22 cellular contexts compared by ENCODE assay signal in the genomic region with DNA sequence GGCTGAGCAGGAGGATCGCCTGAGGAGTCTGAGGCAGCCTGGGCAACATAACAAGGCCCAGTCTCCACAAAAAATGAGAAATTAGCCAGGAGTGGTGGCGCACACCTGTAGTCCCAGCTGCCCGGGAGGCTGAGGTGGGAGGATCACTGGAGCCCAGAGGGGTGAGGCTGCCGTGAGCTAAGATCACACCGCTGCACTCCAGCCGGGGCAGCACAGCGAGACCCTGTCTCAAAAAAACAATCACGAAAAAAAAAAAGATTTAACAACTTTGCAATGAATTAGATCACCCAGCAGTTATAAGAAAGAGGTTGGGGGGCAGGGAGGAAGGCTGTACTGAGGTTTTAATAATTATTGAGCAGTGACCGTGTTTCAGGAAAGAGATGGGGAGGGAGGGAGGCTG.
"Had no signal": no experiment of that assay in that cellular context is flagged by ENCODE, and none has a peak within 500 bp of the region (broad histone marks: within the 10 kb centered on the region; RNA-seq: fewer than 3 reads in every experiment).

No MANE protein-coding gene starts in this region.

- H3K27me3 ChIP-seq: hepatocyte, pancreas, sigmoid colon, thyroid gland had no signal

- H3K4me3 ChIP-seq: hepatocyte, pancreas, sigmoid colon, thyroid gland had no signal

- ATAC-seq: activated naive CD8-positive, alpha-beta T cell treated with anti-CD3 and anti-CD28 coated beads, Interleukin-2, amount 50 U/mL, for 24 hours; left lobe of liver; stimulated activated memory B cell treated with anti-CD40 and anti-IgM and Interleukin-4, amounts not matched to agents 10 μg/mL and 1 μg/mL and 100 μg/mL, for 72 hours had no signal

- H3K4me3 Mint-ChIP-seq: activated naive CD4-positive, alpha-beta T cell treated with anti-CD3 and anti-CD28 coated beads, Interleukin-2, amount 10 ng/mL, durations not matched to agents 7 days and 5 days; activated naive CD8-positive, alpha-beta T cell treated with anti-CD3 and anti-CD28 coated beads, Interleukin-2, amount 50 U/mL, for 24 hours; central memory CD8-positive, alpha-beta T cell; naive B cell; stimulated activated memory B cell treated with anti-CD40 and anti-IgM and Interleukin-4, amounts not matched to agents 10 μg/mL and 1 μg/mL and 100 μg/mL, for 72 hours had no signal

- H3K27me3 Mint-ChIP-seq: activated naive CD8-positive, alpha-beta T cell treated with anti-CD3 and anti-CD28 coated beads, Interleukin-2, amount 50 U/mL, for 24 hours; central memory CD8-positive, alpha-beta T cell had no signal

- H3K36me3 ChIP-seq: brain microvascular endothelial cell, sigmoid colon, thyroid gland had no signal

- H3K27ac Mint-ChIP-seq: activated naive CD4-positive, alpha-beta T cell treated with anti-CD3 and anti-CD28 coated beads, Interleukin-2, amount 10 ng/mL, durations not matched to agents 7 days and 5 days; activated naive CD8-positive, alpha-beta T cell treated with anti-CD3 and anti-CD28 coated beads, Interleukin-2, amount 50 U/mL, for 24 hours; naive B cell; stimulated activated memory B cell treated with anti-CD40 and anti-IgM and Interleukin-4, amounts not matched to agents 10 μg/mL and 1 μg/mL and 100 μg/mL, for 72 hours had no signal

- DNase-seq: activated CD4-positive, alpha-beta T cell treated with anti-CD3 and anti-CD28 coated beads for 1 hour; activated CD8-positive, alpha-beta memory T cell treated with anti-CD3 and anti-CD28 coated beads for 24 hours; activated CD8-positive, alpha-beta memory T cell treated with anti-CD3 and anti-CD28 coated beads, Interleukin-2, amount 50 U/mL, for 48 hours; activated effector memory CD4-positive, alpha-beta T cell treated with Interleukin-2 at 50 U/mL for 16 hours; activated naive CD4-positive, alpha-beta T cell treated with anti-CD3 and anti-CD28 coated beads, Interleukin-2, amount 10 ng/mL, durations not matched to agents 7 days and 5 days; activated naive CD8-positive, alpha-beta T cell treated with anti-CD3 and anti-CD28 coated beads, Interleukin-2, amount 50 U/mL, for 24 hours; activated T-cell treated with anti-CD3 and anti-CD28 coated beads, Interleukin-2, amount 50 U/mL, for 48 hours; anterior cingulate cortex; brain microvascular endothelial cell; cortex of kidney; effector CD4-positive, alpha-beta T cell; naive B cell; sigmoid colon; stimulated activated CD4-positive, alpha-beta T cell treated with anti-CD3 and anti-CD28 coated beads, Interleukin-4, amount 100 ng/mL, for 4 hours; T-helper 2 cell; thyroid gland had no signal

- H3K27ac ChIP-seq: brain microvascular endothelial cell, pancreas, VCaP had no signal

- H3K9me3 ChIP-seq: pancreas, sigmoid colon, thyroid gland had no signal

- H3K4me1 ChIP-seq: thyroid gland had no signal

- H3K36me3 Mint-ChIP-seq: activated naive CD4-positive, alpha-beta T cell treated with anti-CD3 and anti-CD28 coated beads, Interleukin-2, amount 10 ng/mL, durations not matched to agents 7 days and 5 days; naive B cell; stimulated activated memory B cell treated with anti-CD40 and anti-IgM and Interleukin-4, amounts not matched to agents 10 μg/mL and 1 μg/mL and 100 μg/mL, for 72 hours had no signal

- H3K9me3 Mint-ChIP-seq: activated naive CD4-positive, alpha-beta T cell treated with anti-CD3 and anti-CD28 coated beads, Interleukin-2, amount 10 ng/mL, durations not matched to agents 7 days and 5 days; activated naive CD8-positive, alpha-beta T cell treated with anti-CD3 and anti-CD28 coated beads, Interleukin-2, amount 50 U/mL, for 24 hours; central memory CD8-positive, alpha-beta T cell; naive B cell; stimulated activated memory B cell treated with anti-CD40 and anti-IgM and Interleukin-4, amounts not matched to agents 10 μg/mL and 1 μg/mL and 100 μg/mL, for 72 hours had no signal

- H3K4me1 Mint-ChIP-seq: activated naive CD4-positive, alpha-beta T cell treated with anti-CD3 and anti-CD28 coated beads, Interleukin-2, amount 10 ng/mL, durations not matched to agents 7 days and 5 days; activated naive CD8-positive, alpha-beta T cell treated with anti-CD3 and anti-CD28 coated beads, Interleukin-2, amount 50 U/mL, for 24 hours; central memory CD8-positive, alpha-beta T cell; naive B cell had no signal
